Comparison of ENCODE assay signal across 10 cellular contexts in genomic region chrX:100635989-100636320, GRCh38. TPM values are rescaled to one million over a fixed set of nuclear protein-coding genes. Genes with fewer than 3 reads are reported as not detected.
A peak's percentile ranks its signal among the peaks of the same experiment; 100 is the strongest.
DNase-seq lines count a peak whose midpoint lies in the region; ATAC-seq and TF ChIP-seq lines count a peak whose summit lies in the region.
"Had no signal": no experiment of that assay in that cellular context is flagged by ENCODE, and none has a peak within 500 bp of the region (broad histone marks: within the 10 kb centered on the region; RNA-seq: fewer than 3 reads in every experiment).

No MANE protein-coding gene starts in this region.

- no peak overlapping the region for H3K27ac Mint-ChIP-seq in activated T-helper 17 cell treated with anti-CD3 and anti-CD28 coated beads, Interleukin-2, amount 50 U/mL, for 72 hours

- no peaks in the 10 kb centered on the region for H3K9me3 Mint-ChIP-seq in activated T-helper 17 cell treated with anti-CD3 and anti-CD28 coated beads, Interleukin-2, amount 50 U/mL, for 72 hours

- peaks cover 4% of the 10 kb centered on the region for H3K4me1 Mint-ChIP-seq in activated T-helper 17 cell treated with anti-CD3 and anti-CD28 coated beads, Interleukin-2, amount 50 U/mL, for 72 hours

- H3K27me3 ChIP-seq in hepatocyte (no peaks in the 10 kb centered on the region), skeletal muscle satellite cell (ENCODE audit: control insufficient read depth, insufficient read depth, low read length) (no peaks in the 10 kb centered on the region)

- H3K4me3 Mint-ChIP-seq in activated T-helper 17 cell treated with anti-CD3 and anti-CD28 coated beads, Interleukin-2, amount 50 U/mL, for 72 hours, result peak overlapping the region; percentile 81

- H3K4me2 ChIP-seq in hepatocyte (peak overlapping the region; percentile 79), skeletal muscle satellite cell (ENCODE audit: low read length) (peak overlapping the region; percentile 77)

- H3K79me2 ChIP-seq in hepatocyte, result peaks cover 5% of the 10 kb centered on the region

- H3K27me3 Mint-ChIP-seq in activated T-helper 17 cell treated with anti-CD3 and anti-CD28 coated beads, Interleukin-2, amount 50 U/mL, for 72 hours, result peaks cover 7% of the 10 kb centered on the region

- peak overlapping the region; percentile 78 for H2AFZ ChIP-seq in hepatocyte

- no peaks in the 10 kb centered on the region for H3K36me3 Mint-ChIP-seq in activated T-helper 17 cell treated with anti-CD3 and anti-CD28 coated beads, Interleukin-2, amount 50 U/mL, for 72 hours (ENCODE audit: low read depth)

- no peak for TF ChIP-seq CTCF in HFF-Myc (IDR thresholded peaks at IDR 0.05; ENCODE audit: low read depth, low read length, missing control alignments)
- no peak for TF ChIP-seq CTCF in hepatocyte (IDR thresholded peaks at IDR 0.05; ENCODE audit: poor library complexity)

- no peaks in the 10 kb centered on the region for H4K20me1 ChIP-seq in hepatocyte (ENCODE audit: insufficient read depth, poor library complexity, severe bottlenecking)

- no peaks in the 10 kb centered on the region for H3K4me1 ChIP-seq in hepatocyte (ENCODE audit: insufficient read depth)
- peaks cover 13% of the 10 kb centered on the region for H3K4me1 ChIP-seq in skeletal muscle satellite cell (ENCODE audit: control insufficient read depth, insufficient read depth, low read length)

- peak; percentile 4 for ATAC-seq in activated T-helper 17 cell treated with anti-CD3 and anti-CD28 coated beads, Interleukin-2, amount 50 U/mL, for 72 hours (replicated peaks)
- ATAC-seq in GM18858 (IDR thresholded peaks at IDR 0.05; ENCODE audit: unreplicated experiment), result no peak
- no peak for ATAC-seq in HG02884 (IDR thresholded peaks at IDR 0.05; ENCODE audit: unreplicated experiment)

- H3K9me2 ChIP-seq in hepatocyte (replicated peaks; ENCODE audit: insufficient read depth), result no peaks in the 10 kb centered on the region

- 32% methylated on average over 8 of the region's 8 CpGs for WGBS in hepatocyte (ENCODE audit: low lambda C conversion rate, missing lambda C conversion rate)

- peak overlapping the region; percentile 92 for H3K27ac ChIP-seq in hepatocyte

- H3K9me3 ChIP-seq in hepatocyte (ENCODE audit: low read depth) (no peaks in the 10 kb centered on the region), skeletal muscle satellite cell (replicated peaks; ENCODE audit: low read length) (no peaks in the 10 kb centered on the region)

- H3K9ac ChIP-seq in skeletal muscle satellite cell (ENCODE audit: low read depth, low read length), result peak overlapping the region; percentile 80

- H3K36me3 ChIP-seq in hepatocyte (replicated peaks; ENCODE audit: insufficient read depth, low read depth), result no peaks in the 10 kb centered on the region
- no peaks in the 10 kb centered on the region for H3K36me3 ChIP-seq in skeletal muscle satellite cell (ENCODE audit: insufficient read depth, low read length)

- no peak for DNase-seq in HFF-Myc (ENCODE audit: extremely low read depth, low read depth)
- DNase-seq in hepatocyte (ENCODE audit: low spot score), result no peak
- DNase-seq in activated gamma-delta T cell treated with Interleukin-2 at 50 U/mL for 16 hours, result no peak
- no peak for DNase-seq in activated CD4-positive, alpha-beta T cell treated with anti-CD3 and anti-CD28 coated beads for 4 hours
- DNase-seq: activated gamma-delta T cell, NCI-H187 had no signal

- H3K4me3 ChIP-seq in HFF-Myc (replicated peaks; ENCODE audit: low read depth, low read length), result peak overlapping the region; percentile 62
- H3K4me3 ChIP-seq in hepatocyte, result peak overlapping the region; percentile 46
- peak overlapping the region; percentile 74 for H3K4me3 ChIP-seq in skeletal muscle satellite cell (ENCODE audit: low read length)

RNA-seq across cellular contexts. Expression of gene TSPAN6, which starts 0.7 kb away (rescaled TPM):
- not detected for total RNA-seq in activated T-helper 17 cell treated with anti-CD3 and anti-CD28 coated beads, Interleukin-2, amount 50 U/mL, for 72 hours
- 134 and 146 TPM in 2 replicates for total RNA-seq in hepatocyte
- 98.3 and 131 TPM in 2 replicates for polyA plus RNA-seq in hepatocyte
- 16.2 and 21.6 TPM in 2 replicates for total RNA-seq in skeletal muscle satellite cell (2012; rRNA removed)

RNA-seq across cellular contexts. Expression of gene SRPX2, which starts 8.0 kb away (rescaled TPM):
- total RNA-seq in activated T-helper 17 cell treated with anti-CD3 and anti-CD28 coated beads, Interleukin-2, amount 50 U/mL, for 72 hours, result not detected
- 19.1 and 24.9 TPM in 2 replicates for total RNA-seq in hepatocyte
- 22.9 and 32.2 TPM in 2 replicates for polyA plus RNA-seq in hepatocyte
- total RNA-seq in skeletal muscle satellite cell (2012; rRNA removed), result 53.7 and 99.2 TPM in 2 replicates

RNA-seq across cellular contexts. Expression of gene TNMD, which starts 51.2 kb away (rescaled TPM):
- total RNA-seq in activated T-helper 17 cell treated with anti-CD3 and anti-CD28 coated beads, Interleukin-2, amount 50 U/mL, for 72 hours, result not detected
- 1.8 and 4.8 TPM in 2 replicates for total RNA-seq in hepatocyte
- polyA plus RNA-seq in hepatocyte, result 1.1 TPM in 1 of 2 replicates, not detected in the other
- not detected in 2 replicates for total RNA-seq in skeletal muscle satellite cell (2012; rRNA removed)

Comparison
In these comparisons a context has a peak if more than half of its experiments do, and no peak if none do; other contexts are left out.
1. RNA of gene TSPAN6, which starts 0.7 kb away (total RNA-seq): 134 to 146 TPM in hepatocyte; not detected in activated T-helper 17 cell treated with anti-CD3 and anti-CD28 coated beads, Interleukin-2, amount 50 U/mL, for 72 hours; every median in the first group is over 100 times any median in the second.
2. RNA of gene SRPX2, which starts 8.0 kb away (total RNA-seq): 19.1 to 24.9 TPM in hepatocyte; not detected in activated T-helper 17 cell treated with anti-CD3 and anti-CD28 coated beads, Interleukin-2, amount 50 U/mL, for 72 hours; every median in the first group is over 10 times any median in the second.
3. Peak in every context shown above with its lines, with median percentiles within 50 percentile points of each other: H3K4me3 ChIP-seq.